1 cellular context compared by ENCODE assay signal in the genomic region with DNA sequence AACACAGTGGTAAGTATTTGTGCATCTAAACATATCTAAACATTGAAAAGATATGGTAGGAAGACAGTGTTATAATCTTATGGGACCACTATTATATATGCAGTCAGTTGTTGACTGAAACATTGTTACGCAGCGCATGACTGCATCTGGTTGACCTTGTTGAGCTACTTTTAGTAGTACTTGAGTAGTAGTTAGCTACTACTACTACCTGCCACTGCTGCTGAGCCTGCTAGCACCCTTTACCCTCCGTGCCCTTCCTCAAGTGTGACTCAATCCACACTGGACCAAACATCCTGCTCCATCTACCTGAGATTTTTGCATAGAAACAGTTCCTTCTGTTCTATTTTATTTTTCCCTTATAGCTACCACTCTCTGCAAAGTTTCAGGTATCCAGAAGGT.
TF ChIP-seq lines count a peak whose summit lies in the region.

No MANE protein-coding gene starts in this region.

TF ChIP-seq in HCT116, 20 proteins besides CTCF, POLR2A, EP300 and RAD21:
- TF ChIP-seq ZNF274 (IDR thresholded peaks at IDR 0.05; ENCODE audit: low read depth, low read length) (no peak), FOSL1 (IDR thresholded peaks at IDR 0.05; ENCODE audit: low read depth) (no peak), SP1 (IDR thresholded peaks at IDR 0.05; ENCODE audit: low read depth) (no peak), CEBPB (IDR thresholded peaks at IDR 0.05; ENCODE audit: low read depth) (no peak), CBX3 (IDR thresholded peaks at IDR 0.05; ENCODE audit: low read depth) (no peak), JUND (IDR thresholded peaks at IDR 0.05) (no peak), ZFX (IDR thresholded peaks at IDR 0.05) (no peak), EGR1 (IDR thresholded peaks at IDR 0.05; ENCODE audit: low read depth) (no peak), EZH2phosphoT487 (IDR thresholded peaks at IDR 0.05; ENCODE audit: borderline replicate concordance) (no peak)
- TF ChIP-seq, protein P1, sequence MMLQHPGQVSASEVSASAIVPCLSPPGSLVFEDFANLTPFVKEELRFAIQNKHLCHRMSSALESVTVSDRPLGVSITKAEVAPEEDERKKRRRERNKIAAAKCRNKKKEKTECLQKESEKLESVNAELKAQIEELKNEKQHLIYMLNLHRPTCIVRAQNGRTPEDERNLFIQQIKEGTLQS (IDR thresholded peaks at IDR 0.05) = no peak
